Comparison of ENCODE assay signal across 19 cellular contexts in the genomic region with DNA sequence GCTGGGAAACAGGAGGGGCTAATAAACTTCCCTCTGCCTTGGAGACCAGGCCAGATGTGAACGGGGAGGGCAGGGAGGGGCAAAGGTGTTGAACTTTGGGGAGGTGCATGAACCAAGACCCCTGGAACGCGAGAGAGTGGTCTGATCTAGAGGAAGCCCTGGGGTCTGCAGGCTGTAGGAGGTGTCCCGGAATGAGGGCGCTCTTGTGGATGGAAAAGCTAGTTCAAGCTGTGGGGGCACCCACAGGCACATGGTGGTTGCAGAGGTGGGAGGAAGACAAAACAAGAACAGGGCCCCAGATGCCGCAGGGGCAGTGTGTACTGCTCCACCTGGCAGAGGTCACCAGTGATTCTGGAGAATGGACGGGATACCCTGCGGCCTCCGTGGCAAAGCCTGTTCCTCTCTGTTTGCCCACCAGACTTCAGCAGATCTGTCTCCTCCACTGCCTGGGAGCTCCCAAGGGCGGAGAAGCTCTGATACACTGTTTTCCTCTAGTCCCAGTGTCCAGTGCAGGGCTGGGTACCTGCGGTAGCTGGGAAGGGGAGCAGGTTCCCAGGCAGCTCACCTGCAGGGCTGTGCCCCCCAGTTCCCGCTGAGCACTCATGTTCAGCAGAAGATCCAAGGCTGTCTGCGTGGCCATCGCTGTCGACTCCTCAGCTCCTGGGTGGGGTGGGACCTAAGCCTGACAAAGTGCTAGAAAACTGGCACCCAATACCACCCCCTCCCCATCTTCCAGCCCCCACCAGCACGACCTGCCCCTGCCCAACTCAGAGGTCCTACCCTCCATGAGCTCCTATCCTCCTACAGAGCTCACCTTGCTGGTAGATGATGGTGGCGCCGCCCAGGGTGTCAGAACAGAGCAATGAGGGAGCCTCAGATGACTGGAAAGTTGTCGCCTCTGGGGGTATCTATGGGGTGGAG. TPM values are rescaled to one million over a fixed set of nuclear protein-coding genes. Genes with fewer than 3 reads are reported as not detected.
A peak's percentile ranks its signal among the peaks of the same experiment; 100 is the strongest.
DNase-seq lines count a peak whose midpoint lies in the region; ATAC-seq, FAIRE-seq and TF ChIP-seq lines count a peak whose summit lies in the region.
"Had no signal": no experiment of that assay in that cellular context is flagged by ENCODE, and none has a peak within 500 bp of the region (broad histone marks: within the 10 kb centered on the region; RNA-seq: fewer than 3 reads in every experiment).

No MANE protein-coding gene starts in this region.

- no peaks in the 10 kb centered on the region for H3K27me3 Mint-ChIP-seq in stimulated activated naive CD8-positive, alpha-beta T cell treated with anti-CD3 and anti-CD28 coated beads, Interleukin-15, amount 100 ng/mL, for 72 hours

- H3K4me1 Mint-ChIP-seq in stimulated activated naive CD8-positive, alpha-beta T cell treated with anti-CD3 and anti-CD28 coated beads, Interleukin-15, amount 100 ng/mL, for 72 hours: no peaks in the 10 kb centered on the region

- no peak overlapping the region for H3K27ac ChIP-seq in lower lobe of right lung
- H3K27ac ChIP-seq: A549; BLaER1 treated with 17β-estradiol and CSF1 and Interleukin-3, amounts not matched to agents 10 nM and 100 nM had no signal

- H3K4me1 ChIP-seq in lower lobe of right lung: no peaks in the 10 kb centered on the region
- H3K4me1 ChIP-seq: A549, HAP-1 had no signal

- H3K9me3 ChIP-seq in lower lobe of right lung: no peaks in the 10 kb centered on the region
- H3K9me3 ChIP-seq: HAP-1 had no signal

- no peak overlapping the region for H3K4me3 Mint-ChIP-seq in stimulated activated naive CD8-positive, alpha-beta T cell treated with anti-CD3 and anti-CD28 coated beads, Interleukin-15, amount 100 ng/mL, for 72 hours

- ATAC-seq in lower lobe of right lung (peak in 1 of 2 donors; percentile 6), GM18858 (IDR thresholded peaks at IDR 0.05; ENCODE audit: unreplicated experiment) (no peak)
- peak; percentile 8 for ATAC-seq in stimulated activated naive CD8-positive, alpha-beta T cell treated with anti-CD3 and anti-CD28 coated beads, Interleukin-15, amount 100 ng/mL, for 72 hours
- ATAC-seq: A549, K562, Panc1 had no signal

- H3K27me3 ChIP-seq in lower lobe of right lung (ENCODE audit: low read depth): no peaks in the 10 kb centered on the region
- H3K27me3 ChIP-seq: BLaER1 treated with 17β-estradiol and CSF1 and Interleukin-3, amounts not matched to agents 10 nM and 100 nM had no signal

- no peak for TF ChIP-seq CTCF in lower lobe of right lung (IDR thresholded peaks at IDR 0.05)

- H3K27ac Mint-ChIP-seq in stimulated activated naive CD8-positive, alpha-beta T cell treated with anti-CD3 and anti-CD28 coated beads, Interleukin-15, amount 100 ng/mL, for 72 hours: peak overlapping the region in 1 of 2 donors; percentile 56

- H3K4me3 ChIP-seq in lower lobe of right lung: no peak overlapping the region
- H3K4me3 ChIP-seq: A549; BLaER1 treated with 17β-estradiol and CSF1 and Interleukin-3, amounts not matched to agents 10 nM and 100 nM; HAP-1; K562 had no signal

- H3K9me3 Mint-ChIP-seq in stimulated activated naive CD8-positive, alpha-beta T cell treated with anti-CD3 and anti-CD28 coated beads, Interleukin-15, amount 100 ng/mL, for 72 hours: no peaks in the 10 kb centered on the region

- FAIRE-seq in HTR-8/SVneo (lab: Jason Lieb, UNC): peak; percentile 4
- FAIRE-seq: A549, K562 had no signal

- intact Hi-C loops in lower lobe of right lung (cut with DNase I): no loop called here

- DNase-seq in activated effector memory CD4-positive, alpha-beta T cell treated with anti-CD3 and anti-CD28 coated beads, Interleukin-2, amount 50 U/mL, for 16 hours: peak; percentile 55
- no peak for DNase-seq in activated effector memory CD4-positive, alpha-beta T cell treated with Interleukin-2 at 50 U/mL for 16 hours
- DNase-seq in HTR-8/SVneo (ENCODE audit: insufficient read length, low spot score) (no peak), lower lobe of right lung (peak; percentile 27), NCI-H1436 treated with DMSO at 0.1 percent for 48 hours (lab: John Stamatoyannopoulos, UW) (no peak), NCI-H748 (lab: John Stamatoyannopoulos, UW; ENCODE audit: unreplicated experiment) (no peak)
- no peak for DNase-seq in stimulated activated naive CD8-positive, alpha-beta T cell treated with anti-CD3 and anti-CD28 coated beads, Interleukin-15, amount 100 ng/mL, for 72 hours
- DNase-seq: DMS79 treated with DMSO at 0.1 percent for 48 hours, NCI-H187 treated with DMSO at 0.1 percent for 48 hours, NCI-H2171 treated with DMSO at 0.1 percent for 48 hours, NCI-H510A, SHP77 treated with DMSO at 0.1 percent for 48 hours had no signal

- H3K36me3 ChIP-seq in lower lobe of right lung: peaks cover 87% of the 10 kb centered on the region

RNA-seq across cellular contexts. Expression of a gene that starts 14.7 kb away (rescaled TPM):
- total RNA-seq in lower lobe of right lung: 20.4 TPM

RNA-seq across cellular contexts. Expression of a gene that starts 22.8 kb away (rescaled TPM):
- 34.7 TPM for total RNA-seq in lower lobe of right lung

RNA-seq across cellular contexts. Expression of a gene that starts 45.3 kb away (rescaled TPM):
- 145 TPM for total RNA-seq in lower lobe of right lung

RNA-seq across cellular contexts. Expression of a gene that starts 51.4 kb away (rescaled TPM):
- 9.4 TPM for total RNA-seq in lower lobe of right lung
- total RNA-seq: G401, K562 had no signal

Comparison
In these comparisons a context has a peak if more than half of its experiments do, and no peak if none do; other contexts are left out.
1. DNase-seq: peak in activated effector memory CD4-positive, alpha-beta T cell treated with anti-CD3 and anti-CD28 coated beads, Interleukin-2, amount 50 U/mL, for 16 hours (single experiment) and lower lobe of right lung (single experiment); none in activated effector memory CD4-positive, alpha-beta T cell treated with Interleukin-2 at 50 U/mL for 16 hours (single experiment), HTR-8/SVneo (single experiment), stimulated activated naive CD8-positive, alpha-beta T cell treated with anti-CD3 and anti-CD28 coated beads, Interleukin-15, amount 100 ng/mL, for 72 hours (0 of 2), NCI-H1436 treated with DMSO at 0.1 percent for 48 hours (single experiment) and NCI-H748 (single experiment).